In the genomic region with DNA sequence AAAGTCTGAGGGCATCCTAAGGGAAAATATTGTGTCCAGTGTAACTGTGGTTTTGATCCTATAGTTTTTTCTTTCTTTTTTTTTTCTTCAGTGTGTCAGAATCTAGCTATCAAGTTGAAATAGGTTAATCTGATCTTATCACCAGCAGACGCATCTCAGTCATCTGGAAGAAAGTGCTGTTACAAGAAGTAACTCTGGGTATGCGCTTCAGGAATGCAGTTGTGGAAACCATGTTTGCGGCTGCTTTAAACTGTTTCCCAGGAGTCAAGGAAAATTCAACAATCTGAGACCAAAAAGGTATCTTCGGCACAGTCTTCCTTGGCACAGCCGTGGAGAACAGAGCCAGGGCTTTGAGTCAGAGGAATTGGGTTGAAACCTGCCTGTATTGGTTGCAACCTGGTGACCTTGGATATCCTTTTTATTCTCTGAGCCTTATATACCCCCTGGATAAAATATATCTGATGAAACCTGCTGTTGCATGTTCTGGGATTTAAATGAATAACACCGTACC, we compare ENCODE assay signal across 15 cellular contexts. TPM values are rescaled to one million over a fixed set of nuclear protein-coding genes. Genes with fewer than 3 reads are reported as not detected.
DNase-seq lines count a peak whose midpoint lies in the region; ATAC-seq and TF ChIP-seq lines count a peak whose summit lies in the region.
"Had no signal": no experiment of that assay in that cellular context is flagged by ENCODE, and none has a peak within 500 bp of the region (broad histone marks: within the 10 kb centered on the region; RNA-seq: fewer than 3 reads in every experiment).

No MANE protein-coding gene starts in this region.

- H3K4me1 ChIP-seq in esophagus muscularis mucosa, result no peaks in the 10 kb centered on the region
- peaks cover 0 to 12% (median 5%) of the 10 kb centered on the region in 9 donors for H3K4me1 ChIP-seq in heart right ventricle
- H3K4me1 ChIP-seq: BE2C, HAP-1 had no signal

- TF ChIP-seq POLR2A in esophagus muscularis mucosa (IDR thresholded peaks at IDR 0.05; ENCODE audit: low read depth) (no peak), erythroblast (IDR thresholded peaks at IDR 0.05; ENCODE audit: low read length) (no peak)

- H3K27ac ChIP-seq in esophagus muscularis mucosa (replicated peaks in 1 of 4) (no peak overlapping the region), heart right ventricle (no peak overlapping the region)
- H3K27ac ChIP-seq: A549, C4-2B had no signal

- H3K4me1 Mint-ChIP-seq in mesothelial cell of epicardium, result peaks cover 18% of the 10 kb centered on the region

- no peaks in the 10 kb centered on the region for H3K27me3 Mint-ChIP-seq in mesothelial cell of epicardium (ENCODE audit: low read depth)
- H3K27me3 Mint-ChIP-seq: CD4-positive, alpha-beta memory T cell had no signal

- no peak for TF ChIP-seq EP300 in esophagus muscularis mucosa (IDR thresholded peaks at IDR 0.05)

- peak; percentile 66 for ATAC-seq in SK-N-SH treated with all-trans-retinoic acid at 6 μM for 48 hours
- ATAC-seq in heart right ventricle, result no peak
- ATAC-seq: HepG2 had no signal

- intact Hi-C loops in esophagus muscularis mucosa (cut with DNase I) (no loop called here), heart right ventricle (cut with DNase I) (no loop called here)

- 87% methylated on average over 6 of the region's 6 CpGs for WGBS in esophagus muscularis mucosa
- WGBS in heart right ventricle, 2 donors, result 95 to 97% methylated on average over 6 of the region's 6 CpGs

- peaks cover 5% of the 10 kb centered on the region for H3K36me3 Mint-ChIP-seq in mesothelial cell of epicardium

- H3K27me3 ChIP-seq in esophagus muscularis mucosa, result no peaks in the 10 kb centered on the region
- H3K27me3 ChIP-seq in heart right ventricle, result no peaks in the 10 kb centered on the region
- H3K27me3 ChIP-seq: BE2C had no signal

- DNase-seq in esophagus muscularis mucosa (ENCODE audit: extremely low spot score), result peak; percentile 37
- no peak for DNase-seq in mesothelial cell of epicardium (ENCODE audit: low spot score in 2 of 2, unreplicated experiment in 2 of 2)
- DNase-seq in erythroblast (lab: John Stamatoyannopoulos, UW), result no peak
- DNase-seq in heart right ventricle, result no peak
- DNase-seq in KG1 (lab: John Stamatoyannopoulos, UW), result no peak
- DNase-seq: BE2C; CD4-positive, alpha-beta memory T cell; DMS153; DMS79 treated with DMSO at 0.1 percent for 48 hours; EL had no signal

- H3K36me3 ChIP-seq in esophagus muscularis mucosa (peaks cover 0 to 10% (median 4%) of the 10 kb centered on the region in 4 donors), heart right ventricle (peaks cover 0 to 18% (median 0%) of the 10 kb centered on the region in 9 donors)
- H3K36me3 ChIP-seq: BE2C, HAP-1 had no signal

- H3K9me3 ChIP-seq in esophagus muscularis mucosa, result no peaks in the 10 kb centered on the region
- no peaks in the 10 kb centered on the region for H3K9me3 ChIP-seq in heart right ventricle
- H3K9me3 ChIP-seq: A549, BE2C, HAP-1 had no signal

- H3K27ac Mint-ChIP-seq in mesothelial cell of epicardium, result peak overlapping the region; percentile 78

- TF ChIP-seq CTCF in esophagus muscularis mucosa (IDR thresholded peaks at IDR 0.05), result no peak
- TF ChIP-seq CTCF in mesothelial cell of epicardium (IDR thresholded peaks at IDR 0.05; ENCODE audit: unreplicated experiment), result no peak
- no peak for TF ChIP-seq CTCF in heart right ventricle (IDR thresholded peaks at IDR 0.05)

- no peak overlapping the region for H3K4me3 Mint-ChIP-seq in mesothelial cell of epicardium
- H3K4me3 Mint-ChIP-seq: CD4-positive, alpha-beta memory T cell had no signal

- peaks cover 7% of the 10 kb centered on the region for H3K9me3 Mint-ChIP-seq in mesothelial cell of epicardium

- H3K4me3 ChIP-seq in esophagus muscularis mucosa, result no peak overlapping the region
- no peak overlapping the region for H3K4me3 ChIP-seq in heart right ventricle
- H3K4me3 ChIP-seq: A549, HAP-1 had no signal

TF ChIP-seq in SK-N-SH treated with all-trans-retinoic acid at 6 μM for 48 hours, 23 proteins besides CTCF, POLR2A, EP300 and RAD21:
- TF ChIP-seq ZNF8 (CRISPR knock-in tag; IDR thresholded peaks at IDR 0.05) (no peak), ISL1 (CRISPR knock-in tag; IDR thresholded peaks at IDR 0.05) (peak; percentile 71), ZNF70 (CRISPR knock-in tag; IDR thresholded peaks at IDR 0.05) (no peak), CSDC2 (CRISPR knock-in tag; IDR thresholded peaks at IDR 0.05) (no peak)
- TF ChIP-seq, protein P1, sequence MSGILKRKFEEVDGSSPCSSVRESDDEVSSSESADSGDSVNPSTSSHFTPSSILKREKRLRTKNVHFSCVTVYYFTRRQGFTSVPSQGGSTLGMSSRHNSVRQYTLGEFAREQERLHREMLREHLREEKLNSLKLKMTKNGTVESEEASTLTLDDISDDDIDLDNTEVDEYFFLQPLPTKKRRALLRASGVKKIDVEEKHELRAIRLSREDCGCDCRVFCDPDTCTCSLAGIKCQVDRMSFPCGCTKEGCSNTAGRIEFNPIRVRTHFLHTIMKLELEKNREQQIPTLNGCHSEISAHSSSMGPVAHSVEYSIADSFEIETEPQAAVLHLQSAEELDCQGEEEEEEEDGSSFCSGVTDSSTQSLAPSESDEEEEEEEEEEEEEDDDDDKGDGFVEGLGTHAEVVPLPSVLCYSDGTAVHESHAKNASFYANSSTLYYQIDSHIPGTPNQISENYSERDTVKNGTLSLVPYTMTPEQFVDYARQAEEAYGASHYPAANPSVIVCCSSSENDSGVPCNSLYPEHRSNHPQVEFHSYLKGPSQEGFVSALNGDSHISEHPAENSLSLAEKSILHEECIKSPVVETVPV (CRISPR knock-in tag; IDR thresholded peaks at IDR 0.05), result no peak

RNA-seq across cellular contexts. Expression of a gene that starts 59.9 kb away (rescaled TPM):
- total RNA-seq in esophagus muscularis mucosa, result 10 to 100 TPM; 31.6 to 57.7 (median 49.7) TPM
- 174 to 178 TPM (median 176 TPM) in 3 replicates for total RNA-seq in mesothelial cell of epicardium
- 10 to 100 TPM; 36.3 to 76.3 (median 51.2) TPM for total RNA-seq in heart right ventricle
- polyA plus RNA-seq in heart right ventricle, result 10 to 100 TPM; 17.9 to 32.4 TPM
